ENCODE assay signal across 18 cellular contexts in genomic region chr19:19561946-19562664, GRCh38. TPM values are rescaled to one million over a fixed set of nuclear protein-coding genes. Genes with fewer than 3 reads are reported as not detected.
"Had no signal": no experiment of that assay in that cellular context is flagged by ENCODE, and none has a peak within 500 bp of the region (broad histone marks: within the 10 kb centered on the region; RNA-seq: fewer than 3 reads in every experiment).

No MANE protein-coding gene starts in this region.

- H3K27me3 Mint-ChIP-seq: activated naive CD4-positive, alpha-beta T cell treated with anti-CD3 and anti-CD28 coated beads, Interleukin-2, amount 50 U/mL, for 24 hours; type B pancreatic cell had no signal

- H3K27ac ChIP-seq: cardiac muscle cell, ovary, SJCRH30, testis, VCaP had no signal

- FAIRE-seq: keratinocyte had no signal

- H3K4me1 Mint-ChIP-seq: mesothelial cell of epicardium, nephron had no signal

- H3K9me3 ChIP-seq: ovary, SJCRH30, testis had no signal

- H3K36me3 ChIP-seq: cardiac muscle cell, ovary, SJCRH30 had no signal

- H3K4me1 ChIP-seq: SJCRH30, testis had no signal

- H3K4me2 ChIP-seq: smooth muscle cell had no signal

- H3K4me3 ChIP-seq: cardiac muscle cell, lung, ovary, SJCRH30, smooth muscle cell, testis had no signal

- H3K27ac Mint-ChIP-seq: activated naive CD4-positive, alpha-beta T cell treated with anti-CD3 and anti-CD28 coated beads, Interleukin-2, amount 50 U/mL, for 24 hours; mesothelial cell of epicardium; nephron; type B pancreatic cell had no signal

- H3K27me3 ChIP-seq: cardiac muscle cell, ovary, SJCRH30, testis had no signal

- H3K9me3 Mint-ChIP-seq: activated naive CD4-positive, alpha-beta T cell treated with anti-CD3 and anti-CD28 coated beads, Interleukin-2, amount 50 U/mL, for 24 hours; mesothelial cell of epicardium; nephron; type B pancreatic cell had no signal

- H3K4me3 Mint-ChIP-seq: activated naive CD4-positive, alpha-beta T cell treated with anti-CD3 and anti-CD28 coated beads, Interleukin-2, amount 50 U/mL, for 24 hours; mesothelial cell of epicardium; nephron; type B pancreatic cell had no signal

- DNase-seq: activated CD4-positive, CD25-positive, alpha-beta regulatory T cell treated with anti-CD3 and anti-CD28 coated beads, Interleukin-2, amount 50 U/mL, for 72 hours; amniotic stem cell; dermis blood vessel endothelial cell; effector memory CD4-positive, alpha-beta T cell; foreskin fibroblast; ovary; SJCRH30; testis had no signal

RNA-seq across cellular contexts. Expression of gene CILP2, which starts 24.0 kb away (rescaled TPM):
- total RNA-seq: pulmonary artery endothelial cell had no signal

RNA-seq across cellular contexts. Expression of gene PBX4, which starts 56.4 kb away (rescaled TPM):
- total RNA-seq: dermis blood vessel endothelial cell had no signal
